ENCODE assay signal across 13 cellular contexts in genomic region chr13:79779061-79779460, GRCh38.
"Had no signal": no experiment of that assay in that cellular context is flagged by ENCODE, and none has a peak within 500 bp of the region (broad histone marks: within the 10 kb centered on the region; RNA-seq: fewer than 3 reads in every experiment).

No MANE protein-coding gene starts in this region.

- H3K27ac ChIP-seq: gastroesophageal sphincter, tibial artery, uterus, VCaP had no signal

- ATAC-seq: activated CD4-positive, alpha-beta T cell treated with anti-CD3 and anti-CD28 coated beads for 36 hours; activated CD8-positive, alpha-beta T cell treated with anti-CD3 and anti-CD28 coated beads for 36 hours; effector memory CD8-positive, alpha-beta T cell; naive thymus-derived CD8-positive, alpha-beta T cell; stimulated activated effector memory CD8-positive, alpha-beta T cell treated with anti-CD3 and anti-CD28 coated beads, Interleukin-12 subunit alpha, Interleukin-12 subunit beta, amount 100 ng/mL, for 72 hours had no signal

- H3K9me3 Mint-ChIP-seq: activated CD8-positive, alpha-beta T cell treated with anti-CD3 and anti-CD28 coated beads for 36 hours; activated naive CD4-positive, alpha-beta T cell treated with anti-CD3 and anti-CD28 coated beads for 36 hours; central memory CD8-positive, alpha-beta T cell; effector memory CD8-positive, alpha-beta T cell; stimulated activated effector memory CD8-positive, alpha-beta T cell treated with anti-CD3 and anti-CD28 coated beads, Interleukin-12 subunit alpha, Interleukin-12 subunit beta, amount 100 ng/mL, for 72 hours had no signal

- H3K9me3 ChIP-seq: gastroesophageal sphincter, tibial artery, uterus had no signal

- H3K36me3 Mint-ChIP-seq: naive thymus-derived CD8-positive, alpha-beta T cell; stimulated activated effector memory CD8-positive, alpha-beta T cell treated with anti-CD3 and anti-CD28 coated beads, Interleukin-12 subunit alpha, Interleukin-12 subunit beta, amount 100 ng/mL, for 72 hours had no signal

- H3K4me3 ChIP-seq: gastroesophageal sphincter, tibial artery, uterus had no signal

- H3K4me1 Mint-ChIP-seq: activated CD4-positive, alpha-beta T cell treated with anti-CD3 and anti-CD28 coated beads for 36 hours; central memory CD8-positive, alpha-beta T cell; naive thymus-derived CD8-positive, alpha-beta T cell; stimulated activated effector memory CD8-positive, alpha-beta T cell treated with anti-CD3 and anti-CD28 coated beads, Interleukin-12 subunit alpha, Interleukin-12 subunit beta, amount 100 ng/mL, for 72 hours had no signal

- H3K4me1 ChIP-seq: uterus had no signal

- H3K27me3 Mint-ChIP-seq: activated CD4-positive, alpha-beta T cell treated with anti-CD3 and anti-CD28 coated beads for 36 hours; activated CD8-positive, alpha-beta T cell treated with anti-CD3 and anti-CD28 coated beads for 36 hours; central memory CD8-positive, alpha-beta T cell; effector memory CD8-positive, alpha-beta T cell had no signal

- H3K27me3 ChIP-seq: gastroesophageal sphincter, tibial artery, uterus had no signal

- DNase-seq: activated CD4-positive, alpha-beta T cell treated with anti-CD3 and anti-CD28 coated beads for 36 hours; activated CD8-positive, alpha-beta memory T cell treated with anti-CD3 and anti-CD28 coated beads, Interleukin-2, amount 50 U/mL, for 4 hours; activated CD8-positive, alpha-beta T cell treated with anti-CD3 and anti-CD28 coated beads for 36 hours; activated naive CD4-positive, alpha-beta T cell treated with anti-CD3 and anti-CD28 coated beads for 36 hours; effector memory CD8-positive, alpha-beta T cell; left ventricle myocardium superior; naive thymus-derived CD8-positive, alpha-beta T cell had no signal

- H3K4me3 Mint-ChIP-seq: activated CD4-positive, alpha-beta T cell treated with anti-CD3 and anti-CD28 coated beads for 36 hours; activated CD8-positive, alpha-beta T cell treated with anti-CD3 and anti-CD28 coated beads for 36 hours; activated naive CD4-positive, alpha-beta T cell treated with anti-CD3 and anti-CD28 coated beads for 36 hours; central memory CD8-positive, alpha-beta T cell; effector memory CD8-positive, alpha-beta T cell; naive thymus-derived CD8-positive, alpha-beta T cell; stimulated activated effector memory CD8-positive, alpha-beta T cell treated with anti-CD3 and anti-CD28 coated beads, Interleukin-12 subunit alpha, Interleukin-12 subunit beta, amount 100 ng/mL, for 72 hours had no signal

- H3K36me3 ChIP-seq: gastroesophageal sphincter, tibial artery, uterus had no signal

- H3K27ac Mint-ChIP-seq: activated CD4-positive, alpha-beta T cell treated with anti-CD3 and anti-CD28 coated beads for 36 hours; activated CD8-positive, alpha-beta T cell treated with anti-CD3 and anti-CD28 coated beads for 36 hours; activated naive CD4-positive, alpha-beta T cell treated with anti-CD3 and anti-CD28 coated beads for 36 hours; effector memory CD8-positive, alpha-beta T cell; naive thymus-derived CD8-positive, alpha-beta T cell; stimulated activated effector memory CD8-positive, alpha-beta T cell treated with anti-CD3 and anti-CD28 coated beads, Interleukin-12 subunit alpha, Interleukin-12 subunit beta, amount 100 ng/mL, for 72 hours had no signal
